ENCODE assay signal across 1 cellular context in genomic region chr2:48607307-48608014, GRCh38.
TF ChIP-seq lines count a peak whose summit lies in the region.

No MANE protein-coding gene starts in this region.

TF ChIP-seq in HCT116, 20 proteins besides CTCF, POLR2A, EP300 and RAD21 (continued from another document):
- no peak; the same call in 1 of the 2 replicates for TF ChIP-seq SRF (IDR thresholded peaks at IDR 0.05; ENCODE audit: low read depth)
- TF ChIP-seq TCF7L2 (IDR thresholded peaks at IDR 0.05; ENCODE audit: borderline replicate concordance, extremely low read depth, insufficient read depth, insufficient read length) = no peak
TF ChIP-seq in HCT116: peak in this region for 8.
